In the genomic region with DNA sequence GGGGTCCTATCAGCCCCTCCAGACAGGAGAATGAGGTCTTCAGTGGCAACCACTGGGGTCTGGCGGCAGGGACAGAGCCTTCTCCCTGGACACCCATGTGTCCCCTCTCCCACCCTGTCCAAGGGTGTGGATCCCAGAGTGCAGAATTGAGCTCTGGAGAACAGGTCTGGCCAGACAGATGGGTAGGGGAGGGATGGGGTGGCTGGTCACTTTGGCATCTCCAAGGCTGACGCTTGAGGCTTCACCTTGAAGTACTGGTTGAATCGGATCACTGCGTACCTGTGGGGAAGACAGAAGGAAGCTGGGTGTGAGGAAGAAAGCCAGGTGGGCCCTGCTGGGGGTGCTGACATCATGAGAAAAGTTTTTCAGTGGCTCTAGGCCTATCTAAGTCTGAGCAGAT, we compare ENCODE assay signal across 21 cellular contexts. TPM values are rescaled to one million over a fixed set of nuclear protein-coding genes. Genes with fewer than 3 reads are reported as not detected.
"Had no signal": no experiment of that assay in that cellular context is flagged by ENCODE, and none has a peak within 500 bp of the region (broad histone marks: within the 10 kb centered on the region; RNA-seq: fewer than 3 reads in every experiment).

No MANE protein-coding gene starts in this region.

- ATAC-seq: activated CD4-positive, CD25-positive, alpha-beta regulatory T cell treated with anti-CD3 and anti-CD28 coated beads, Interleukin-2, amount 50 U/mL, for 24 hours; activated T-cell treated with anti-CD3 and anti-CD28 coated beads, Interleukin-2, amount 50 U/mL, for 4 hours; gastrocnemius medialis; heart left ventricle; left lung; stimulated activated memory B cell treated with anti-CD40 and anti-IgM and Interleukin-4, amounts not matched to agents 10 μg/mL and 1 μg/mL and 100 μg/mL, for 72 hours; upper lobe of right lung had no signal

- FAIRE-seq: endometrium had no signal

- H3K27ac ChIP-seq: upper lobe of right lung had no signal

- DNase-seq: activated CD4-positive, alpha-beta T cell treated with anti-CD3 and anti-CD28 coated beads, Interleukin-2, amount 10 ng/mL, durations not matched to agents 7 days and 5 days; activated CD8-positive, alpha-beta memory T cell treated with anti-CD3 and anti-CD28 coated beads, Interleukin-2, amount 50 U/mL, for 4 hours; activated naive CD4-positive, alpha-beta T cell treated with anti-CD3 and anti-CD28 coated beads for 36 hours; activated T-cell treated with anti-CD3 and anti-CD28 coated beads, Interleukin-2, amount 50 U/mL, for 4 hours; brain microvascular endothelial cell; erythroblast; gastrocnemius medialis; left lung; naive B cell; spleen; stimulated activated CD4-positive, alpha-beta T cell treated with anti-CD3 and anti-CD28 coated beads, Interleukin-4, amount 100 ng/mL, for 4 hours; upper lobe of right lung had no signal

- H3K36me3 ChIP-seq: brain microvascular endothelial cell, gastrocnemius medialis, left lung had no signal

- H3K4me3 ChIP-seq: coronary artery, gastrocnemius medialis, heart left ventricle, left lung, spleen, thoracic aorta, upper lobe of right lung had no signal

- H3K27me3 ChIP-seq: brain microvascular endothelial cell, gastrocnemius medialis, heart left ventricle, left lung, upper lobe of right lung had no signal

- H3K9me3 ChIP-seq: gastrocnemius medialis, heart left ventricle, left lung, spleen, thoracic aorta, upper lobe of right lung had no signal

RNA-seq across cellular contexts. Expression of a gene that starts 34.2 kb away (rescaled TPM):
- total RNA-seq: activated CD4-positive, alpha-beta T cell treated with anti-CD3 and anti-CD28 coated beads, Interleukin-2, amount 10 ng/mL, durations not matched to agents 7 days and 5 days; activated naive CD4-positive, alpha-beta T cell treated with anti-CD3 and anti-CD28 coated beads for 36 hours; activated T-cell treated with anti-CD3 and anti-CD28 coated beads, Interleukin-2, amount 50 U/mL, for 4 hours; heart left ventricle; lung microvascular endothelial cell; mononuclear cell; renal cortical epithelial cell; thoracic aorta had no signal
- polyA plus RNA-seq: heart left ventricle had no signal
